Comparison of ENCODE assay signal across 13 cellular contexts in genomic region chr3:167102071-167102470, GRCh38.
DNase-seq lines count a peak whose midpoint lies in the region; ATAC-seq and TF ChIP-seq lines count a peak whose summit lies in the region.
"Had no signal": no experiment of that assay in that cellular context is flagged by ENCODE, and none has a peak within 500 bp of the region (broad histone marks: within the 10 kb centered on the region; RNA-seq: fewer than 3 reads in every experiment).

No MANE protein-coding gene starts in this region.

- H3K4me1 ChIP-seq in Karpas-422 (ENCODE audit: low read length) (no peaks in the 10 kb centered on the region), psoas muscle (no peaks in the 10 kb centered on the region)
- H3K4me1 ChIP-seq: uterus had no signal

- intact Hi-C loops in psoas muscle (cut with DNase I) = no loop called here

- H3K27me3 ChIP-seq in Karpas-422 (ENCODE audit: low read length) (no peaks in the 10 kb centered on the region), psoas muscle (ENCODE audit: insufficient read depth in 3 of 3, low read length in 2 of 3) (no peaks in the 10 kb centered on the region)
- H3K27me3 ChIP-seq: uterus had no signal

- TF ChIP-seq CTCF in astrocyte of the cerebellum (IDR thresholded peaks at IDR 0.05; ENCODE audit: low read depth, low read length, missing control alignments) (peak; percentile 3), psoas muscle (IDR thresholded peaks at IDR 0.05) (peak; percentile 6)

- H3K79me2 ChIP-seq in Karpas-422 (ENCODE audit: low read length) = no peaks in the 10 kb centered on the region

- H3K9me3 ChIP-seq in Karpas-422 (ENCODE audit: low read length) (no peaks in the 10 kb centered on the region), psoas muscle (no peaks in the 10 kb centered on the region)
- H3K9me3 ChIP-seq: uterus had no signal

- H3K9me2 ChIP-seq in Karpas-422 (replicated peaks; ENCODE audit: insufficient read depth, low read length) = no peaks in the 10 kb centered on the region

- DNase-seq in NOMO-1 treated with dmso at 0.1 percent for 144 hours (lab: John Stamatoyannopoulos, UW; ENCODE audit: unreplicated experiment) (peak; percentile 6), NOMO-1 (lab: John Stamatoyannopoulos, UW; ENCODE audit: unreplicated experiment in 2 of 2) (no peak), Karpas-422 (peak; percentile 68), astrocyte of the cerebellum (ENCODE audit: low read depth) (no peak), psoas muscle (no peak), nucleus accumbens (lab: John Stamatoyannopoulos, UW) (no peak), NCI-H1436 (lab: John Stamatoyannopoulos, UW) (no peak)
- DNase-seq: activated CD8-positive, alpha-beta memory T cell treated with anti-CD3 and anti-CD28 coated beads, Interleukin-2, amount 50 U/mL, for 4 hours; effector CD8-positive, alpha-beta T cell; mesenchymal stem cell; NCI-H187; uterus had no signal

- ATAC-seq in psoas muscle (no peak), HG03139 (IDR thresholded peaks at IDR 0.05; ENCODE audit: unreplicated experiment) (no peak)

- 77 to 84% (median 81%) methylated on average over 1 of the region's 1 CpG for WGBS in psoas muscle, 3 donors

- no peaks in the 10 kb centered on the region for H3K36me3 ChIP-seq in Karpas-422 (ENCODE audit: insufficient read depth, low read length)
- H3K36me3 ChIP-seq in psoas muscle (ENCODE audit: insufficient read depth in 1 of 2, low read depth in 1 of 2) = no peaks in the 10 kb centered on the region
- H3K36me3 ChIP-seq: uterus had no signal

- in situ Hi-C loops in astrocyte of the cerebellum (cut with HindIII; ENCODE audit: low sequenced_read_pairs) = no loop called here

- no peak overlapping the region for H3K4me3 ChIP-seq in Karpas-422 (ENCODE audit: low read length)
- H3K4me3 ChIP-seq in astrocyte of the cerebellum (ENCODE audit: low read depth, low read length) = no peak overlapping the region
- H3K4me3 ChIP-seq in psoas muscle = no peak overlapping the region
- H3K4me3 ChIP-seq: uterus had no signal

- no peak overlapping the region for H3K9ac ChIP-seq in Karpas-422 (ENCODE audit: low read length)

- H4K20me1 ChIP-seq in Karpas-422 (ENCODE audit: insufficient read depth, low read depth, low read length) = no peaks in the 10 kb centered on the region

- H3K27ac ChIP-seq in Karpas-422 (ENCODE audit: low read length) (no peak overlapping the region), psoas muscle (no peak overlapping the region)
- H3K27ac ChIP-seq: uterus had no signal

- no peak overlapping the region for H3K4me2 ChIP-seq in Karpas-422 (ENCODE audit: low read depth, low read length, poor library complexity, severe bottlenecking)

- H2AFZ ChIP-seq in Karpas-422 (ENCODE audit: low read length) = no peak overlapping the region

Comparison
In these comparisons a context has a peak if more than half of its experiments do, and no peak if none do; other contexts are left out.
1. DNase-seq: peak in NOMO-1 treated with dmso at 0.1 percent for 144 hours (single experiment) and Karpas-422 (single experiment); none in NOMO-1 (0 of 2), astrocyte of the cerebellum (single experiment), psoas muscle (0 of 2), nucleus accumbens (0 of 56) and NCI-H1436 (single experiment).